ENCODE assay signal across 18 cellular contexts in genomic region chr2:39487398-39488250, GRCh38. TPM values are rescaled to one million over a fixed set of nuclear protein-coding genes. Genes with fewer than 3 reads are reported as not detected.
DNase-seq lines count a peak whose midpoint lies in the region; ATAC-seq and TF ChIP-seq lines count a peak whose summit lies in the region.
"Had no signal": no experiment of that assay in that cellular context is flagged by ENCODE, and none has a peak within 500 bp of the region (broad histone marks: within the 10 kb centered on the region; RNA-seq: fewer than 3 reads in every experiment).

No MANE protein-coding gene starts in this region.

- no peaks in the 10 kb centered on the region for H3K9me3 Mint-ChIP-seq in endodermal cell
- H3K9me3 Mint-ChIP-seq in nephron, result no peaks in the 10 kb centered on the region

- H3K27me3 ChIP-seq in endodermal cell (ENCODE audit: control insufficient read depth, insufficient read depth, low read length, poor library complexity, severe bottlenecking), result no peaks in the 10 kb centered on the region
- H3K27me3 ChIP-seq in spleen (replicated peaks in 1 of 7), result no peaks in the 10 kb centered on the region
- H3K27me3 ChIP-seq: transverse colon had no signal

- no peak for TF ChIP-seq POLR2A in spleen (IDR thresholded peaks at IDR 0.05)

- H3K4me1 ChIP-seq in endodermal cell (ENCODE audit: control insufficient read depth, insufficient read depth, low read length) (peaks cover 3% of the 10 kb centered on the region), spleen (peaks cover 6 to 48% (median 30%) of the 10 kb centered on the region in 6 donors)

- intact Hi-C loops in spleen (cut with DNase I; ENCODE audit: low total_unique reads), result no loop called here

- H3K9ac ChIP-seq in endodermal cell (ENCODE audit: extremely low read depth, low read length, poor library complexity, severe bottlenecking), result no peak overlapping the region

- H3K9me3 ChIP-seq in endodermal cell (ENCODE audit: control insufficient read depth, low read length) (no peaks in the 10 kb centered on the region), spleen (no peaks in the 10 kb centered on the region)
- H3K9me3 ChIP-seq: mucosa of descending colon, transverse colon had no signal

- 47% methylated on average over 4 of the region's 4 CpGs; no CpG with 5 or more reads in 1 of the 2 experiments for WGBS in endodermal cell (ENCODE audit: insufficient coverage in 1 of 2, insufficient read length in 1 of 2), 2 experiments
- 43 to 60% (median 53%) methylated on average over 4 of the region's 4 CpGs for WGBS in spleen, 5 donors

- H3K36me3 Mint-ChIP-seq in endodermal cell (ENCODE audit: low read depth) (no peaks in the 10 kb centered on the region), nephron (ENCODE audit: low read depth) (no peaks in the 10 kb centered on the region)

- no peak for ATAC-seq in HG02840 (IDR thresholded peaks at IDR 0.05; ENCODE audit: low FRiP score, unreplicated experiment)
- ATAC-seq: mucosa of descending colon had no signal

- H3K27ac ChIP-seq in endodermal cell (ENCODE audit: low read depth, low read length) (no peak overlapping the region), spleen (no peak overlapping the region)
- H3K27ac ChIP-seq: transverse colon had no signal

- H3K4me3 Mint-ChIP-seq in endodermal cell (no peak overlapping the region), nephron (no peak overlapping the region)
- H3K4me3 Mint-ChIP-seq: activated naive CD8-positive, alpha-beta T cell had no signal

- H3K4me1 Mint-ChIP-seq in endodermal cell, result peaks cover 21% of the 10 kb centered on the region
- peaks cover 17% of the 10 kb centered on the region for H3K4me1 Mint-ChIP-seq in nephron

- peak; percentile 71 for DNase-seq in AG10803 (ENCODE audit: low read depth)
- peak; percentile 62 for DNase-seq in LHCN-M2 (ENCODE audit: low read depth)
- DNase-seq in endodermal cell, result no peak
- no peak for DNase-seq in spleen
- DNase-seq in DMS114 treated with DMSO at 0.1 percent for 48 hours (lab: John Stamatoyannopoulos, UW; ENCODE audit: unreplicated experiment), result no peak
- DNase-seq in glomerular visceral epithelial cell (ENCODE audit: extremely low spot score), result no peak
- DNase-seq: activated CD4-positive, alpha-beta T cell treated with anti-CD3 and anti-CD28 coated beads for 4 hours; caudate nucleus; glutamatergic neuron; KBM-7; mucosa of descending colon; NCI-H1092; NCI-H2171 treated with DMSO at 0.1 percent for 48 hours; SIG-M5; transverse colon had no signal

- TF ChIP-seq CTCF in AG10803 (conservative IDR thresholded peaks at IDR 0.05; ENCODE audit: low read length), result no peak
- TF ChIP-seq CTCF in endodermal cell (conservative IDR thresholded peaks at IDR 0.05), result no peak
- no peak for TF ChIP-seq CTCF in nephron (IDR thresholded peaks at IDR 0.05; ENCODE audit: unreplicated experiment in 3 of 3)
- no peak for TF ChIP-seq CTCF in spleen (IDR thresholded peaks at IDR 0.05 in 8 of 11, conservative IDR thresholded peaks at IDR 0.05 in 3 of 11)

- H3K27ac Mint-ChIP-seq in endodermal cell (peak overlapping the region; percentile 62), nephron (peak overlapping the region; percentile 33 to 71 (median 42))
- H3K27ac Mint-ChIP-seq: activated naive CD8-positive, alpha-beta T cell had no signal

- H3K36me3 ChIP-seq in endodermal cell (ENCODE audit: control insufficient read depth, insufficient read depth, low read length) (no peaks in the 10 kb centered on the region), spleen (no peaks in the 10 kb centered on the region)
- H3K36me3 ChIP-seq: transverse colon had no signal

- H3K4me3 ChIP-seq in AG10803 (ENCODE audit: low read length) (no peak overlapping the region), endodermal cell (ENCODE audit: low read length) (no peak overlapping the region), spleen (no peak overlapping the region)
- H3K4me3 ChIP-seq: mucosa of descending colon, transverse colon had no signal

- no peaks in the 10 kb centered on the region for H3K27me3 Mint-ChIP-seq in endodermal cell (ENCODE audit: insufficient read depth)
- H3K27me3 Mint-ChIP-seq in nephron (ENCODE audit: low read depth), result no peaks in the 10 kb centered on the region
- H3K27me3 Mint-ChIP-seq: activated naive CD8-positive, alpha-beta T cell had no signal

RNA-seq across cellular contexts. Expression of gene MAP4K3, which starts 50.5 kb away (rescaled TPM):
- 35.0 and 41.4 TPM in 2 replicates for total RNA-seq in LHCN-M2 (2014; rRNA removed)
- polyA plus RNA-seq in LHCN-M2 (2012), result 8.4 TPM
- 10 to 100 TPM; 39.1 to 45.5 TPM for total RNA-seq in endodermal cell
- polyA plus RNA-seq in endodermal cell (2013, experiment 1 of 2), result 33.3 TPM
- polyA plus RNA-seq in endodermal cell (2013, experiment 2 of 2), result 29.6 TPM
- 10 to 100 TPM; 27.2 to 49.5 (median 38.3) TPM for total RNA-seq in spleen
- polyA plus RNA-seq in spleen, result 1 to 10 TPM; 5.8 to 8.2 (median 6.0) TPM

Comparison
In these comparisons a context has a peak if more than half of its experiments do, and no peak if none do; other contexts are left out.
1. DNase-seq: peak in AG10803 (single experiment) and LHCN-M2 (single experiment); none in endodermal cell (single experiment), spleen (single experiment), DMS114 treated with DMSO at 0.1 percent for 48 hours (single experiment) and glomerular visceral epithelial cell (single experiment).